Comparison of ENCODE assay signal across 1 cellular context in the genomic region with DNA sequence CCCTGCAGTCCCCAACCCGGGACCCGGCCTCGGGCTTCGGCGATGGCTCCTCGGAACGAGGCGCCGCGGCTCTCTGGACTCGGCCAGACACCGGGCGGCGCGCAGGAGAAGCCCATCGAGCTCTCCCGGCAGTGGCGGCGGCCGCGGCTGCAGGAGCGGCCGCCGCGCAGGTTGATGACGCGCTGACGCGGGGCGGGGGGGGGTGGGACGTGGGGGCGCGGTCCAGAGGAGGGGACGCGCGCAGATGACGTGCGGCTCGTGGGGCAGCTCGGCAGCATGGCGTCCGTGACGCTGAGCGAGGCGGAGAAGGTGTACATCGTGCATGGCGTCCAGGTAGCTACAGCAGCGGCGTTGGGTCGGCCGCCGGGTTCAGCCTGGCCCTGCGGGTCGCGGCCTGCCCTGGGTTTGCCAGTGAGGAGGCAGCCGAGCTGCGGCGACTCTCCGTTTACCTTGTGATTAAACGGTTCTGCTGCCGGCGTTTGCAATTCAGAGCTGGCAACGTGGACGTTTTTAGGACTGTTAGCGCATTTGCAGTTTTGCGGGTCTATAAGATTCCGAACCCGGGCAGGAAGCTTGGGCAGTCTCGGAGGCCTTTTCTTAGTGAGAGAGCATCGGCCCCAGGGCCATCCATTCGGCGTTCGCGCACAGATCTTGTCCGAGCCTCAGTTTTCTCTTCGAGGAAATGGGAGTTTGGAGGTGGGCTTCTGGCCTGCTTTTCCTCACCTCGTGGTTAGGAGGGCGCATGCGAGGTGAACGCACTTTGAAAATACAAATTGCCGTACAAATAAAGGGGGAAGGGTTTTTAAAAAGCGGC.
TF ChIP-seq lines count a peak whose summit lies in the region.

A gene (plus strand): TSS at position 243 of the 814 bp plus-strand sequence. CDS start 34 bp downstream, at position 277.
A gene with protein sequence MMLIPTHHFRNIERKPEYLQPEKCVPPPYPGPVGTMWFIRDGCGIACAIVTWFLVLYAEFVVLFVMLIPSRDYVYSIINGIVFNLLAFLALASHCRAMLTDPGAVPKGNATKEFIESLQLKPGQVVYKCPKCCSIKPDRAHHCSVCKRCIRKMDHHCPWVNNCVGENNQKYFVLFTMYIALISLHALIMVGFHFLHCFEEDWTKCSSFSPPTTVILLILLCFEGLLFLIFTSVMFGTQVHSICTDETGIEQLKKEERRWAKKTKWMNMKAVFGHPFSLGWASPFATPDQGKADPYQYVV (minus strand): TSS at position 173 of the 814 bp plus-strand sequence. CDS start 16,738 bp downstream, outside the sequence.

TF ChIP-seq in WTC11, 78 proteins besides CTCF, POLR2A, EP300 and RAD21 (continued from another document):
- TF ChIP-seq, protein P1, sequence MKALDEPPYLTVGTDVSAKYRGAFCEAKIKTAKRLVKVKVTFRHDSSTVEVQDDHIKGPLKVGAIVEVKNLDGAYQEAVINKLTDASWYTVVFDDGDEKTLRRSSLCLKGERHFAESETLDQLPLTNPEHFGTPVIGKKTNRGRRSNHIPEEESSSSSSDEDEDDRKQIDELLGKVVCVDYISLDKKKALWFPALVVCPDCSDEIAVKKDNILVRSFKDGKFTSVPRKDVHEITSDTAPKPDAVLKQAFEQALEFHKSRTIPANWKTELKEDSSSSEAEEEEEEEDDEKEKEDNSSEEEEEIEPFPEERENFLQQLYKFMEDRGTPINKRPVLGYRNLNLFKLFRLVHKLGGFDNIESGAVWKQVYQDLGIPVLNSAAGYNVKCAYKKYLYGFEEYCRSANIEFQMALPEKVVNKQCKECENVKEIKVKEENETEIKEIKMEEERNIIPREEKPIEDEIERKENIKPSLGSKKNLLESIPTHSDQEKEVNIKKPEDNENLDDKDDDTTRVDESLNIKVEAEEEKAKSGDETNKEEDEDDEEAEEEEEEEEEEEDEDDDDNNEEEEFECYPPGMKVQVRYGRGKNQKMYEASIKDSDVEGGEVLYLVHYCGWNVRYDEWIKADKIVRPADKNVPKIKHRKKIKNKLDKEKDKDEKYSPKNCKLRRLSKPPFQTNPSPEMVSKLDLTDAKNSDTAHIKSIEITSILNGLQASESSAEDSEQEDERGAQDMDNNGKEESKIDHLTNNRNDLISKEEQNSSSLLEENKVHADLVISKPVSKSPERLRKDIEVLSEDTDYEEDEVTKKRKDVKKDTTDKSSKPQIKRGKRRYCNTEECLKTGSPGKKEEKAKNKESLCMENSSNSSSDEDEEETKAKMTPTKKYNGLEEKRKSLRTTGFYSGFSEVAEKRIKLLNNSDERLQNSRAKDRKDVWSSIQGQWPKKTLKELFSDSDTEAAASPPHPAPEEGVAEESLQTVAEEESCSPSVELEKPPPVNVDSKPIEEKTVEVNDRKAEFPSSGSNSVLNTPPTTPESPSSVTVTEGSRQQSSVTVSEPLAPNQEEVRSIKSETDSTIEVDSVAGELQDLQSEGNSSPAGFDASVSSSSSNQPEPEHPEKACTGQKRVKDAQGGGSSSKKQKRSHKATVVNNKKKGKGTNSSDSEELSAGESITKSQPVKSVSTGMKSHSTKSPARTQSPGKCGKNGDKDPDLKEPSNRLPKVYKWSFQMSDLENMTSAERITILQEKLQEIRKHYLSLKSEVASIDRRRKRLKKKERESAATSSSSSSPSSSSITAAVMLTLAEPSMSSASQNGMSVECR (CRISPR knock-in tag; IDR thresholded peaks at IDR 0.05; ENCODE audit: borderline replicate concordance), result peak; percentile 66; the same call in 1 of the 2 replicates
- peak; percentile 97 for TF ChIP-seq CREM (CRISPR knock-in tag; IDR thresholded peaks at IDR 0.05)
- 0 out of 2 replicates have a peak, but pooled peaks have one; percentile 23 for TF ChIP-seq GABPB1 (CRISPR knock-in tag; IDR thresholded peaks at IDR 0.05)
- TF ChIP-seq, protein P2, sequence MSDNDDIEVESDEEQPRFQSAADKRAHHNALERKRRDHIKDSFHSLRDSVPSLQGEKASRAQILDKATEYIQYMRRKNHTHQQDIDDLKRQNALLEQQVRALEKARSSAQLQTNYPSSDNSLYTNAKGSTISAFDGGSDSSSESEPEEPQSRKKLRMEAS (CRISPR knock-in tag; IDR thresholded peaks at IDR 0.05), result peak; percentile 84
- 0 out of 2 replicates have a peak, but pooled peaks have one; percentile 33 for TF ChIP-seq TEAD1 (CRISPR knock-in tag; IDR thresholded peaks at IDR 0.05)
- no peak for TF ChIP-seq NFATC4 (CRISPR knock-in tag; IDR thresholded peaks at IDR 0.05)
- TF ChIP-seq, protein P3, sequence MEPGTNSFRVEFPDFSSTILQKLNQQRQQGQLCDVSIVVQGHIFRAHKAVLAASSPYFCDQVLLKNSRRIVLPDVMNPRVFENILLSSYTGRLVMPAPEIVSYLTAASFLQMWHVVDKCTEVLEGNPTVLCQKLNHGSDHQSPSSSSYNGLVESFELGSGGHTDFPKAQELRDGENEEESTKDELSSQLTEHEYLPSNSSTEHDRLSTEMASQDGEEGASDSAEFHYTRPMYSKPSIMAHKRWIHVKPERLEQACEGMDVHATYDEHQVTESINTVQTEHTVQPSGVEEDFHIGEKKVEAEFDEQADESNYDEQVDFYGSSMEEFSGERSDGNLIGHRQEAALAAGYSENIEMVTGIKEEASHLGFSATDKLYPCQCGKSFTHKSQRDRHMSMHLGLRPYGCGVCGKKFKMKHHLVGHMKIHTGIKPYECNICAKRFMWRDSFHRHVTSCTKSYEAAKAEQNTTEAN (CRISPR knock-in tag; IDR thresholded peaks at IDR 0.05), result 0 out of 2 replicates have a peak, but pooled peaks have one; percentile 34
- TF ChIP-seq SP1 (CRISPR knock-in tag; conservative IDR thresholded peaks at IDR 0.05), result peak; percentile 89
- TF ChIP-seq MYBL2 (CRISPR knock-in tag; IDR thresholded peaks at IDR 0.05), result peak; percentile 86
- TF ChIP-seq, protein P4, sequence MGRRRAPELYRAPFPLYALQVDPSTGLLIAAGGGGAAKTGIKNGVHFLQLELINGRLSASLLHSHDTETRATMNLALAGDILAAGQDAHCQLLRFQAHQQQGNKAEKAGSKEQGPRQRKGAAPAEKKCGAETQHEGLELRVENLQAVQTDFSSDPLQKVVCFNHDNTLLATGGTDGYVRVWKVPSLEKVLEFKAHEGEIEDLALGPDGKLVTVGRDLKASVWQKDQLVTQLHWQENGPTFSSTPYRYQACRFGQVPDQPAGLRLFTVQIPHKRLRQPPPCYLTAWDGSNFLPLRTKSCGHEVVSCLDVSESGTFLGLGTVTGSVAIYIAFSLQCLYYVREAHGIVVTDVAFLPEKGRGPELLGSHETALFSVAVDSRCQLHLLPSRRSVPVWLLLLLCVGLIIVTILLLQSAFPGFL (CRISPR knock-in tag; IDR thresholded peaks at IDR 0.05; ENCODE audit: borderline replicate concordance), result no peak
- TF ChIP-seq NFE2L1 (CRISPR knock-in tag; IDR thresholded peaks at IDR 0.05), result 0 out of 2 replicates have a peak, but pooled peaks have one; percentile 38
- TF ChIP-seq, protein P5, sequence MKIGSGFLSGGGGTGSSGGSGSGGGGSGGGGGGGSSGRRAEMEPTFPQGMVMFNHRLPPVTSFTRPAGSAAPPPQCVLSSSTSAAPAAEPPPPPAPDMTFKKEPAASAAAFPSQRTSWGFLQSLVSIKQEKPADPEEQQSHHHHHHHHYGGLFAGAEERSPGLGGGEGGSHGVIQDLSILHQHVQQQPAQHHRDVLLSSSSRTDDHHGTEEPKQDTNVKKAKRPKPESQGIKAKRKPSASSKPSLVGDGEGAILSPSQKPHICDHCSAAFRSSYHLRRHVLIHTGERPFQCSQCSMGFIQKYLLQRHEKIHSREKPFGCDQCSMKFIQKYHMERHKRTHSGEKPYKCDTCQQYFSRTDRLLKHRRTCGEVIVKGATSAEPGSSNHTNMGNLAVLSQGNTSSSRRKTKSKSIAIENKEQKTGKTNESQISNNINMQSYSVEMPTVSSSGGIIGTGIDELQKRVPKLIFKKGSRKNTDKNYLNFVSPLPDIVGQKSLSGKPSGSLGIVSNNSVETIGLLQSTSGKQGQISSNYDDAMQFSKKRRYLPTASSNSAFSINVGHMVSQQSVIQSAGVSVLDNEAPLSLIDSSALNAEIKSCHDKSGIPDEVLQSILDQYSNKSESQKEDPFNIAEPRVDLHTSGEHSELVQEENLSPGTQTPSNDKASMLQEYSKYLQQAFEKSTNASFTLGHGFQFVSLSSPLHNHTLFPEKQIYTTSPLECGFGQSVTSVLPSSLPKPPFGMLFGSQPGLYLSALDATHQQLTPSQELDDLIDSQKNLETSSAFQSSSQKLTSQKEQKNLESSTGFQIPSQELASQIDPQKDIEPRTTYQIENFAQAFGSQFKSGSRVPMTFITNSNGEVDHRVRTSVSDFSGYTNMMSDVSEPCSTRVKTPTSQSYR (CRISPR knock-in tag; IDR thresholded peaks at IDR 0.05), result 0 out of 2 replicates have a peak, but pooled peaks have one; percentile 32
